Comparison of ENCODE assay signal across 11 cellular contexts in genomic region chr11:119218141-119218878, GRCh38. TPM values are rescaled to one million over a fixed set of nuclear protein-coding genes. Genes with fewer than 3 reads are reported as not detected.
DNase-seq lines count a peak whose midpoint lies in the region; ATAC-seq, FAIRE-seq and TF ChIP-seq lines count a peak whose summit lies in the region.
"Had no signal": no experiment of that assay in that cellular context is flagged by ENCODE, and none has a peak within 500 bp of the region (broad histone marks: within the 10 kb centered on the region; RNA-seq: fewer than 3 reads in every experiment).

No MANE protein-coding gene starts in this region.

- CTCF ChIA-PET in MCF 10A (lab: Yijun Ruan, JAX): interaction anchor here (0.6 to 1.4 kb wide), 4 partner anchors 23 to 158 kb away, joined by 3 to 7 read pairs (median 4); no protein-coding TSS in a partner anchor
- CTCF ChIA-PET in PC-3 (lab: Charles Lee): no interaction called here
- CTCF ChIA-PET in endothelial cell of umbilical vein (lab: Charles Lee): interaction anchor here (1.3 to 4.1 kb wide), 2 partner anchors 8 to 12 kb away, joined by 3 to 17 read pairs; partner anchors contain the start of gene CBL

- peak overlapping the region; percentile 17; the same call in 1 of the 2 replicates for H2AFZ ChIP-seq in PC-3 (ENCODE audit: low read length)
- H2AFZ ChIP-seq in endothelial cell of umbilical vein (ENCODE audit: low read depth, low read length): no peak overlapping the region

- peak; percentile 99 for ATAC-seq in PC-3
- no peak for ATAC-seq in HG03196 (IDR thresholded peaks at IDR 0.05; ENCODE audit: unreplicated experiment)

- TF ChIP-seq CTCF in MCF 10A (IDR thresholded peaks at IDR 0.05; ENCODE audit: unreplicated experiment) (no peak), breast epithelium (IDR thresholded peaks at IDR 0.05) (no peak), PC-3 (conservative IDR thresholded peaks at IDR 0.05; ENCODE audit: low read depth, low read length) (no peak), endothelial cell of umbilical vein (IDR thresholded peaks at IDR 0.05; ENCODE audit: extremely low read depth in 1 of 2, insufficient read depth in 1 of 2, low read depth in 1 of 2, low read length in 2 of 2) (no peak), stomach (IDR thresholded peaks at IDR 0.05) (no peak)

- H3K9me2 ChIP-seq in PC-3 (replicated peaks; ENCODE audit: low read length): no peaks in the 10 kb centered on the region

- H3K4me1 ChIP-seq in breast epithelium: no peaks in the 10 kb centered on the region
- peaks cover 27% of the 10 kb centered on the region for H3K4me1 ChIP-seq in PC-3 (ENCODE audit: insufficient read depth, low read length)
- peaks cover 6% of the 10 kb centered on the region for H3K4me1 ChIP-seq in endothelial cell of umbilical vein (ENCODE audit: control insufficient read depth, extremely low read depth, insufficient read depth, low read length)
- H3K4me1 ChIP-seq in stomach: peaks cover 7 to 68% (median 29%) of the 10 kb centered on the region in 4 donors
- H3K4me1 ChIP-seq: testis had no signal

- WGBS in stomach, 5 donors: 72 to 86% (median 80%) methylated on average over 8 of the region's 8 CpGs

- peaks cover 16% of the 10 kb centered on the region for H3K4me1 Mint-ChIP-seq in MCF 10A (ENCODE audit: insufficient read depth, unreplicated experiment)
- H3K4me1 Mint-ChIP-seq in stimulated activated naive CD8-positive, alpha-beta T cell treated with anti-CD3 and anti-CD28 coated beads, Interleukin-15, Interleukin-2, amounts not matched to agents 100 ng/mL and 50 ng/mL, for 24 hours (ENCODE audit: low read depth): peaks cover 49% of the 10 kb centered on the region

- no peaks in the 10 kb centered on the region for H3K27me3 ChIP-seq in breast epithelium
- no peaks in the 10 kb centered on the region for H3K27me3 ChIP-seq in PC-3 (ENCODE audit: low read length)
- no peaks in the 10 kb centered on the region for H3K27me3 ChIP-seq in endothelial cell of umbilical vein (ENCODE audit: control insufficient read depth in 2 of 2, insufficient read depth in 2 of 2, low read length in 2 of 2)
- no peaks in the 10 kb centered on the region for H3K27me3 ChIP-seq in stomach
- H3K27me3 ChIP-seq: testis had no signal

- BruUV-seq in MCF 10A (replicated peaks; lab: Mats Ljungman, UMichigan) (TSS peak; percentile 98), PC-3 (replicated peaks; lab: Mats Ljungman, UMichigan) (TSS peak; percentile 97), endothelial cell of umbilical vein (replicated peaks; lab: Mats Ljungman, UMichigan) (no TSS peak)

- DNase-seq in MCF 10A (ENCODE audit: unreplicated experiment) (peak; percentile 91), breast epithelium (ENCODE audit: low spot score in 2 of 2) (no peak), PC-3 (peak; percentile 99), endothelial cell of umbilical vein (ENCODE audit: low read depth, low spot score) (peak; percentile 70), NCI-H2171 (lab: John Stamatoyannopoulos, UW) (no peak), stomach (no peak)
- DNase-seq: DMS153, retina, testis had no signal

- no peaks in the 10 kb centered on the region for H4K20me1 ChIP-seq in PC-3 (ENCODE audit: low read length)
- H4K20me1 ChIP-seq in endothelial cell of umbilical vein (replicated peaks; ENCODE audit: control insufficient read depth, extremely low read depth, insufficient read depth, low read length): no peaks in the 10 kb centered on the region

- no peaks in the 10 kb centered on the region for H3K36me3 Mint-ChIP-seq in MCF 10A (ENCODE audit: insufficient read depth, unreplicated experiment)
- no peaks in the 10 kb centered on the region for H3K36me3 Mint-ChIP-seq in stimulated activated naive CD8-positive, alpha-beta T cell treated with anti-CD3 and anti-CD28 coated beads, Interleukin-15, Interleukin-2, amounts not matched to agents 100 ng/mL and 50 ng/mL, for 24 hours (ENCODE audit: low read depth)

- FAIRE-seq in endothelial cell of umbilical vein (lab: Jason Lieb, UNC): no peak

- peak overlapping the region; percentile 66 for H3K4me2 ChIP-seq in PC-3 (ENCODE audit: low read length)
- H3K4me2 ChIP-seq in endothelial cell of umbilical vein (ENCODE audit: insufficient read depth, low read length): no peak overlapping the region

- no peaks in the 10 kb centered on the region for H3K9me1 ChIP-seq in endothelial cell of umbilical vein (replicated peaks; ENCODE audit: control insufficient read depth, extremely low read depth, insufficient read depth, low read length)

- H3K27ac Mint-ChIP-seq in MCF 10A (ENCODE audit: low read depth, unreplicated experiment): peak overlapping the region; percentile 88
- peak overlapping the region; percentile 16 for H3K27ac Mint-ChIP-seq in stimulated activated naive CD8-positive, alpha-beta T cell treated with anti-CD3 and anti-CD28 coated beads, Interleukin-15, Interleukin-2, amounts not matched to agents 100 ng/mL and 50 ng/mL, for 24 hours

- intact Hi-C loops in MCF 10A (cut with micrococcal nuclease): loop anchor here (1.0 kb wide), 1 partner anchor 11 kb away; no protein-coding TSS in a partner anchor
- intact Hi-C loops in breast epithelium (cut with DNase I; ENCODE audit: low total_unique reads): no loop called here
- intact Hi-C loops in PC-3 (cut with micrococcal nuclease): no loop called here
- intact Hi-C loops in endothelial cell of umbilical vein (cut with micrococcal nuclease): no loop called here
- intact Hi-C loops in stomach (cut with DNase I; ENCODE audit: low total_unique reads): no loop called here

- H3K79me2 ChIP-seq in PC-3 (ENCODE audit: low read length) (peaks cover 84% of the 10 kb centered on the region), endothelial cell of umbilical vein (ENCODE audit: control insufficient read depth, insufficient read depth, low read length) (peaks cover 71% of the 10 kb centered on the region)

- H3F3A ChIP-seq in PC-3 (ENCODE audit: low read length, unreplicated experiment): no peaks in the 10 kb centered on the region

- peak overlapping the region; percentile 51 for H3K9ac ChIP-seq in PC-3 (ENCODE audit: low read length)
- no peak overlapping the region for H3K9ac ChIP-seq in endothelial cell of umbilical vein (replicated peaks; ENCODE audit: extremely low read depth, insufficient read depth, low read length)

- no peak for TF ChIP-seq EP300 in stomach (IDR thresholded peaks at IDR 0.05)

- H3K4me3 ChIP-seq in breast epithelium (no peak overlapping the region), PC-3 (ENCODE audit: low read length) (peak overlapping the region; percentile 37), endothelial cell of umbilical vein (replicated peaks in 1 of 3; ENCODE audit: insufficient read depth in 1 of 3, low read depth in 1 of 3, low read length in 3 of 3) (no peak overlapping the region), stomach (no peak overlapping the region)
- H3K4me3 ChIP-seq: testis had no signal

- H3K27ac ChIP-seq in breast epithelium (no peak overlapping the region), PC-3 (ENCODE audit: low read length) (peak overlapping the region; percentile 90), endothelial cell of umbilical vein (ENCODE audit: insufficient read depth, low read depth, low read length) (peak overlapping the region; percentile 39), stomach (peak overlapping the region in 1 of 5 donors; percentile 19)
- H3K27ac ChIP-seq: testis had no signal

- no peaks in the 10 kb centered on the region for H3K36me3 ChIP-seq in breast epithelium
- H3K36me3 ChIP-seq in PC-3 (ENCODE audit: low read depth, low read length): no peaks in the 10 kb centered on the region
- no peaks in the 10 kb centered on the region for H3K36me3 ChIP-seq in endothelial cell of umbilical vein (ENCODE audit: control insufficient read depth in 2 of 2, extremely low read depth in 1 of 2, insufficient read depth in 2 of 2, low read length in 2 of 2)
- H3K36me3 ChIP-seq in stomach: no peaks in the 10 kb centered on the region

- peak overlapping the region; percentile 47 for H3K4me3 Mint-ChIP-seq in MCF 10A (ENCODE audit: unreplicated experiment)
- no peak overlapping the region for H3K4me3 Mint-ChIP-seq in stimulated activated naive CD8-positive, alpha-beta T cell treated with anti-CD3 and anti-CD28 coated beads, Interleukin-15, Interleukin-2, amounts not matched to agents 100 ng/mL and 50 ng/mL, for 24 hours

- POLR2A ChIA-PET in MCF 10A (lab: Yijun Ruan, JAX): interaction anchor here (0.7 kb wide), 1 partner anchor 150 kb away, joined by 5 read pairs; no protein-coding TSS in a partner anchor
- POLR2A ChIA-PET in PC-3 (lab: Charles Lee; ENCODE audit: unreplicated experiment): no interaction called here
- POLR2A ChIA-PET in endothelial cell of umbilical vein (lab: Charles Lee): no interaction called here

- H3K9me3 Mint-ChIP-seq in MCF 10A (ENCODE audit: unreplicated experiment): no peaks in the 10 kb centered on the region
- no peaks in the 10 kb centered on the region for H3K9me3 Mint-ChIP-seq in stimulated activated naive CD8-positive, alpha-beta T cell treated with anti-CD3 and anti-CD28 coated beads, Interleukin-15, Interleukin-2, amounts not matched to agents 100 ng/mL and 50 ng/mL, for 24 hours

- dilution Hi-C loops in endothelial cell of umbilical vein (cut with MboI; ENCODE audit: extremely low pct_ligation_motif_present, low sequenced_read_pairs): no loop called here

- H3K27me3 Mint-ChIP-seq in MCF 10A (ENCODE audit: insufficient read depth, unreplicated experiment): no peaks in the 10 kb centered on the region
- no peaks in the 10 kb centered on the region for H3K27me3 Mint-ChIP-seq in stimulated activated naive CD8-positive, alpha-beta T cell treated with anti-CD3 and anti-CD28 coated beads, Interleukin-15, Interleukin-2, amounts not matched to agents 100 ng/mL and 50 ng/mL, for 24 hours

- H3K9me3 ChIP-seq in breast epithelium (no peaks in the 10 kb centered on the region), PC-3 (ENCODE audit: low read length) (no peaks in the 10 kb centered on the region), endothelial cell of umbilical vein (replicated peaks; ENCODE audit: control insufficient read depth, insufficient read depth, low read length) (no peaks in the 10 kb centered on the region), stomach (no peaks in the 10 kb centered on the region)
- H3K9me3 ChIP-seq: testis had no signal

- TF ChIP-seq POLR2A in breast epithelium (IDR thresholded peaks at IDR 0.05): no peak
- peak; percentile 24 for TF ChIP-seq POLR2A in endothelial cell of umbilical vein (IDR thresholded peaks at IDR 0.05; ENCODE audit: low read depth, low read length)
- no peak for TF ChIP-seq POLR2A in stomach (IDR thresholded peaks at IDR 0.05)

RNA-seq across cellular contexts. Expression of gene CBL, which starts 12.2 kb away (rescaled TPM):
- total RNA-seq in MCF 10A (2022) (35.5 and 45.7 TPM in 2 replicates), breast epithelium (10 to 100 TPM; 13.1 to 17.0 (median 14.3) TPM), PC-3 (2014; rRNA removed) (11.4 and 15.3 TPM in 2 replicates), endothelial cell of umbilical vein (40.1 and 41.5 TPM in 2 replicates), stomach (10 to 100 TPM in 4 of 5 donors, 1 to 10 TPM in 1; 1.4 to 13.8 (median 11.7) TPM)
- polyA plus RNA-seq in endothelial cell of umbilical vein (12.5 and 15.5 TPM in 2 replicates), stomach (1 to 10 TPM; 2.7 to 4.2 (median 3.0) TPM)
- 15.3 and 16.3 TPM in 2 replicates for polyA plus RNA-seq in endothelial cell of umbilical vein (2011; cell fraction: cytosol; rRNA removed)
- 26.4 and 30.7 TPM in 2 replicates for polyA plus RNA-seq in endothelial cell of umbilical vein (2011; cell fraction: nucleus; rRNA removed)
- 16.8 and 19.8 TPM in 2 replicates for polyA plus RNA-seq in endothelial cell of umbilical vein (2012)
- polyA minus RNA-seq in endothelial cell of umbilical vein: 31.4 and 34.9 TPM in 2 replicates
- 7.5 TPM for polyA minus RNA-seq in endothelial cell of umbilical vein (2011; cell fraction: cytosol; rRNA and poly(A)+ RNA removed)
- 19.9 and 29.0 TPM in 2 replicates for polyA minus RNA-seq in endothelial cell of umbilical vein (2011; cell fraction: nucleus; rRNA and poly(A)+ RNA removed)

RNA-seq across cellular contexts. Expression of gene NHERF4, which starts 33.0 kb away (rescaled TPM):
- total RNA-seq in MCF 10A (2022): 0.20 TPM in 1 of 2 replicates, not detected in the other
- total RNA-seq in breast epithelium: 1 to 10 TPM in 2 of 3 donors, under 1 TPM in 1; 0.32 to 2.6 (median 1.2) TPM
- total RNA-seq in PC-3 (2014; rRNA removed): 0.87 TPM in 1 of 2 replicates, not detected in the other
- total RNA-seq in endothelial cell of umbilical vein: not detected in 2 replicates
- polyA plus RNA-seq in endothelial cell of umbilical vein: not detected in 2 replicates
- not detected in 2 replicates for polyA plus RNA-seq in endothelial cell of umbilical vein (2011; cell fraction: cytosol; rRNA removed)
- not detected in 2 replicates for polyA plus RNA-seq in endothelial cell of umbilical vein (2011; cell fraction: nucleus; rRNA removed)
- not detected in 2 replicates for polyA plus RNA-seq in endothelial cell of umbilical vein (2012)
- polyA minus RNA-seq in endothelial cell of umbilical vein: 0.57 TPM in 1 of 2 replicates, not detected in the other
- polyA minus RNA-seq in endothelial cell of umbilical vein (2011; cell fraction: cytosol; rRNA and poly(A)+ RNA removed): not detected
- polyA minus RNA-seq in endothelial cell of umbilical vein (2011; cell fraction: nucleus; rRNA and poly(A)+ RNA removed): not detected in 2 replicates
- total RNA-seq in stomach: 100 to 1,000 TPM in 1 of 5 donors, 10 to 100 TPM in 1, 1 to 10 TPM in 2, not detected in 1; 3.3 to 130 (median 9.5) TPM
- 1 to 10 TPM in 2 of 3 donors, under 1 TPM in 1; 0.13 to 2.4 (median 2.1) TPM for polyA plus RNA-seq in stomach

RNA-seq across cellular contexts. Expression of gene NLRX1, which starts 49.8 kb away (rescaled TPM):
- total RNA-seq in MCF 10A (2022): 16.7 and 18.9 TPM in 2 replicates
- total RNA-seq in breast epithelium: 10 to 100 TPM; 11.5 to 16.1 (median 13.3) TPM
- total RNA-seq in PC-3 (2014; rRNA removed): 16.8 and 17.2 TPM in 2 replicates
- total RNA-seq in endothelial cell of umbilical vein: 14.6 and 15.1 TPM in 2 replicates
- polyA plus RNA-seq in endothelial cell of umbilical vein: 15.5 and 18.3 TPM in 2 replicates
- polyA plus RNA-seq in endothelial cell of umbilical vein (2011; cell fraction: cytosol; rRNA removed): 7.9 and 9.0 TPM in 2 replicates
- 12.7 and 15.1 TPM in 2 replicates for polyA plus RNA-seq in endothelial cell of umbilical vein (2011; cell fraction: nucleus; rRNA removed)
- polyA plus RNA-seq in endothelial cell of umbilical vein (2012): 8.3 and 11.6 TPM in 2 replicates
- 15.4 and 18.9 TPM in 2 replicates for polyA minus RNA-seq in endothelial cell of umbilical vein
- 6.1 TPM for polyA minus RNA-seq in endothelial cell of umbilical vein (2011; cell fraction: cytosol; rRNA and poly(A)+ RNA removed)
- polyA minus RNA-seq in endothelial cell of umbilical vein (2011; cell fraction: nucleus; rRNA and poly(A)+ RNA removed): 9.3 and 12.4 TPM in 2 replicates
- total RNA-seq in stomach: 100 to 1,000 TPM in 1 of 5 donors, 10 to 100 TPM in 3, 1 to 10 TPM in 1; 7.0 to 101 (median 17.9) TPM
- polyA plus RNA-seq in stomach: 10 to 100 TPM in 1 of 3 donors, 1 to 10 TPM in 2; 3.8 to 10.4 (median 4.8) TPM

Comparison
In these comparisons a context has a peak if more than half of its experiments do, and no peak if none do; other contexts are left out.
1. DNase-seq: peak in MCF 10A (single experiment), PC-3 (single experiment) and endothelial cell of umbilical vein (single experiment); none in breast epithelium (0 of 2), NCI-H2171 (single experiment) and stomach (single experiment).
2. H3K27ac ChIP-seq: peak in PC-3 (single experiment) and endothelial cell of umbilical vein (single experiment); none in breast epithelium (0 of 2).